In the genomic region with DNA sequence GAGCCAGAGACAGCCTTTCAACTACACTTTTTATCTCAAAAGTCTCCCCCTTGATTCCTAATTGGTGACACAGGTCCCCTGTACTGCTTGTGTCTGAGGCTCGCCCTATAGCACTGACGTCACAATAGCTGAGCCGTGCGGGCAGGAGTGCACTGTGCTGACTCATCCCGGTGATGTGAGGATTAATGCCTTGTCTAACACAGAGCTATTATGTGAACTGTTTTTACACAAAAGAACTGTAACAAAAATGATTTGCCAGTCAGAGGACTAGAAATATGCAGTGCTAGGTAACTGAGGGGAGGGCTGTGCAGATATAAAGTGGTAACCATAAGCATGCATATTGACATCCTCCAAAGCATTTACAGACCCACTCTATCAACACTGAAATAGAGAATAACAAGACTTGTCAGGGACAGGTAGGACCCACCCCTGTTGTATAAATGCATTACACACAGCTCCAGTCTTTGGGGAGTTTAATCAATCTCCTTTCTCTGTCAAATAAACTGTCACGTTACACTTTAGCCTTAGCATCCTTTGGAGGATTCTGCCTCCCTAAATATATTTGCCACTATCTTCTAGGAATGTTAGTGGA, we compare ENCODE assay signal across 1 cellular context.
TF ChIP-seq lines count a peak whose summit lies in the region.

No MANE protein-coding gene starts in this region.

TF ChIP-seq in HEK293, 187 proteins besides CTCF, POLR2A, EP300 and RAD21 (continued from another document):
- TF ChIP-seq, protein P1, sequence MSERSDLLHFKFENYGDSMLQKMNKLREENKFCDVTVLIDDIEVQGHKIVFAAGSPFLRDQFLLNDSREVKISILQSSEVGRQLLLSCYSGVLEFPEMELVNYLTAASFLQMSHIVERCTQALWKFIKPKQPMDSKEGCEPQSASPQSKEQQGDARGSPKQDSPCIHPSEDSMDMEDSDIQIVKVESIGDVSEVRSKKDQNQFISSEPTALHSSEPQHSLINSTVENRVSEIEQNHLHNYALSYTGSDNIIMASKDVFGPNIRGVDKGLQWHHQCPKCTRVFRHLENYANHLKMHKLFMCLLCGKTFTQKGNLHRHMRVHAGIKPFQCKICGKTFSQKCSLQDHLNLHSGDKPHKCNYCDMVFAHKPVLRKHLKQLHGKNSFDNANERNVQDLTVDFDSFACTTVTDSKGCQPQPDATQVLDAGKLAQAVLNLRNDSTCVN (tag by site-specific recombination; optimal IDR thresholded peaks at IDR 0.05): peak; percentile 15
- TF ChIP-seq SCRT2 (tag by site-specific recombination; IDR thresholded peaks at IDR 0.05): no peak
- TF ChIP-seq, protein P2, sequence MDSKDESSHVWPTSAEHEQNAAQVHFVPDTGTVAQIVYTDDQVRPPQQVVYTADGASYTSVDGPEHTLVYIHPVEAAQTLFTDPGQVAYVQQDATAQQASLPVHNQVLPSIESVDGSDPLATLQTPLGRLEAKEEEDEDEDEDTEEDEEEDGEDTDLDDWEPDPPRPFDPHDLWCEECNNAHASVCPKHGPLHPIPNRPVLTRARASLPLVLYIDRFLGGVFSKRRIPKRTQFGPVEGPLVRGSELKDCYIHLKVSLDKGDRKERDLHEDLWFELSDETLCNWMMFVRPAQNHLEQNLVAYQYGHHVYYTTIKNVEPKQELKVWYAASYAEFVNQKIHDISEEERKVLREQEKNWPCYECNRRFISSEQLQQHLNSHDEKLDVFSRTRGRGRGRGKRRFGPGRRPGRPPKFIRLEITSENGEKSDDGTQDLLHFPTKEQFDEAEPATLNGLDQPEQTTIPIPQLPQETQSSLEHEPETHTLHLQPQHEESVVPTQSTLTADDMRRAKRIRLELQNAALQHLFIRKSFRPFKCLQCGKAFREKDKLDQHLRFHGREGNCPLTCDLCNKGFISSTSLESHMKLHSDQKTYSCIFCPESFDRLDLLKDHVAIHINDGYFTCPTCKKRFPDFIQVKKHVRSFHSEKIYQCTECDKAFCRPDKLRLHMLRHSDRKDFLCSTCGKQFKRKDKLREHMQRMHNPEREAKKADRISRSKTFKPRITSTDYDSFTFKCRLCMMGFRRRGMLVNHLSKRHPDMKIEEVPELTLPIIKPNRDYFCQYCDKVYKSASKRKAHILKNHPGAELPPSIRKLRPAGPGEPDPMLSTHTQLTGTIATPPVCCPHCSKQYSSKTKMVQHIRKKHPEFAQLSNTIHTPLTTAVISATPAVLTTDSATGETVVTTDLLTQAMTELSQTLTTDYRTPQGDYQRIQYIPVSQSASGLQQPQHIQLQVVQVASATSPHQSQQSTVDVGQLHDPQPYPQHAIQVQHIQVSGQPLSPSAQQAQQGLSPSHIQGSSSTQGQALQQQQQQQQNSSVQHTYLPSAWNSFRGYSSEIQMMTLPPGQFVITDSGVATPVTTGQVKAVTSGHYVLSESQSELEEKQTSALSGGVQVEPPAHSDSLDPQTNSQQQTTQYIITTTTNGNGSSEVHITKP (tag by site-specific recombination; IDR thresholded peaks at IDR 0.05): 0 out of 2 replicates have a peak, but pooled peaks have one; percentile 12
- TF ChIP-seq, protein P3, sequence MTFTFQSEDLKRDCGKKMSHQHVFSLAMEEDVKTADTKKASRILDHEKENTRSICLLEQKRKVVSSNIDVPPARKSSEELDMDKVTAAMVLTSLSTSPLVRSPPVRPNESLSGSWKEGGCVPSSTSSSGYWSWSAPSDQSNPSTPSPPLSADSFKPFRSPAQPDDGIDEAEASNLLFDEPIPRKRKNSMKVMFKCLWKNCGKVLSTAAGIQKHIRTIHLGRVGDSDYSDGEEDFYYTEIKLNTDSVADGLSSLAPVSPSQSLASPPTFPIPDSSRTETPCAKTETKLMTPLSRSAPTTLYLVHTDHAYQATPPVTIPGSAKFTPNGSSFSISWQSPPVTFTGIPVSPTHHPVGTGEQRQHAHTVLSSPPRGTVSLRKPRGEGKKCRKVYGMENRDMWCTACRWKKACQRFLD (tag by site-specific recombination; IDR thresholded peaks at IDR 0.05): no peak
